In the genomic region with DNA sequence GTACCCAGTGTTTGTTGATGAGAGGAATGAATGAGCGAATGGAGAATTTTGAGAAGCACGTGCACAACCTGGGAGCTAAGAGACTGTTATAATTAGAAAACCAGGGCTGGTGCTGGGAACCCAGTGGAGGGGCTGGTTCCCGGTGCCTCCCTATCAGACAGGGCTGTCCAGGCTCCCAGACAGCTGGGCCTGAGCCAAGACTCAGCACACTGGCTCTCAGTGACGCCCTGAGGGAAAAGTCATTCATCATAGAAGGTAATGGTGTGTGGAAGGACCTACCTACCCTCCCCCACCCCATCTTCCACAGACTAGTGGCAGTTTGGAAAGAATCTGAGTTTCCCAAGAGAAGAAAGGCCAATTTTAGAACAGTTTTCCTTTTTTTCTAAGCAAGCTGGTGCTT, we compare ENCODE assay signal across 15 cellular contexts. TPM values are rescaled to one million over a fixed set of nuclear protein-coding genes. Genes with fewer than 3 reads are reported as not detected.
A peak's percentile ranks its signal among the peaks of the same experiment; 100 is the strongest.
DNase-seq lines count a peak whose midpoint lies in the region; TF ChIP-seq lines count a peak whose summit lies in the region.
"Had no signal": no experiment of that assay in that cellular context is flagged by ENCODE, and none has a peak within 500 bp of the region (broad histone marks: within the 10 kb centered on the region; RNA-seq: fewer than 3 reads in every experiment).

No MANE protein-coding gene starts in this region.

- H3K4me1 ChIP-seq in cardiac muscle cell (ENCODE audit: low read depth) (peaks cover 26% of the 10 kb centered on the region), stomach (peaks cover 0 to 19% (median 0%) of the 10 kb centered on the region in 4 donors)

- DNase-seq in H4 (ENCODE audit: low spot score) (peak; percentile 30), NCI-H2227 (lab: John Stamatoyannopoulos, UW; ENCODE audit: unreplicated experiment) (peak; percentile 53), cardiac muscle cell (ENCODE audit: low read depth in 1 of 2, low spot score in 1 of 2) (peak in 1 of 2 donors; percentile 94), renal cortical epithelial cell (ENCODE audit: low read depth) (peak; percentile 84), AML-193 (lab: John Stamatoyannopoulos, UW) (no peak), stomach (no peak)
- DNase-seq in activated naive CD4-positive, alpha-beta T cell treated with Interleukin-2 at 50 U/mL for 16 hours, result no peak
- DNase-seq in activated CD4-positive, alpha-beta T cell treated with anti-CD3 and anti-CD28 coated beads, Interleukin-2, amount 50 U/mL, for 48 hours, result no peak
- DNase-seq: activated CD8-positive, alpha-beta memory T cell treated with anti-CD3 and anti-CD28 coated beads for 24 hours; anterior cingulate cortex; EL; NCI-H2171 had no signal

- WGBS in stomach, 5 donors, result 38 to 48% (median 46%) methylated on average over 4 of the region's 4 CpGs

- TF ChIP-seq CTCF in cardiac muscle cell (IDR thresholded peaks at IDR 0.05; ENCODE audit: low read depth, low read length) (no peak), stomach (IDR thresholded peaks at IDR 0.05) (no peak)

- no peak for TF ChIP-seq EP300 in stomach (IDR thresholded peaks at IDR 0.05)

- intact Hi-C loops in stomach (cut with DNase I; ENCODE audit: low total_unique reads), result no loop called here

- TF ChIP-seq POLR2A in stomach (IDR thresholded peaks at IDR 0.05), result no peak

- H3K27me3 ChIP-seq in cardiac muscle cell (no peaks in the 10 kb centered on the region), stomach (peaks cover 0 to 31% (median 0%) of the 10 kb centered on the region in 3 donors)

- H3K27ac ChIP-seq in cardiac muscle cell (peak overlapping the region; percentile 94), stomach (peak overlapping the region in 1 of 5 donors; percentile 50)
- H3K27ac ChIP-seq: KMS-11 had no signal

- H3K4me3 ChIP-seq in cardiac muscle cell, result no peak overlapping the region
- no peak overlapping the region for H3K4me3 ChIP-seq in stomach
- H3K4me3 ChIP-seq: GM12878, HAP-1 had no signal

- no peaks in the 10 kb centered on the region for H3K9me3 ChIP-seq in cardiac muscle cell (ENCODE audit: low read depth)
- no peaks in the 10 kb centered on the region for H3K9me3 ChIP-seq in stomach
- H3K9me3 ChIP-seq: HAP-1 had no signal

- no peaks in the 10 kb centered on the region for H3K36me3 ChIP-seq in cardiac muscle cell
- no peaks in the 10 kb centered on the region for H3K36me3 ChIP-seq in stomach
- H3K36me3 ChIP-seq: HAP-1 had no signal

RNA-seq across cellular contexts. Expression of gene KCNA5, which starts 34.7 kb away (rescaled TPM):
- total RNA-seq in H4 (2014; rRNA removed; shearing (Covaris generic)), result 0.02 TPM in 1 of 2 replicates, not detected in the other
- total RNA-seq in cardiac muscle cell (5.1 TPM in 2 replicates), renal cortical epithelial cell (not detected in 2 replicates), stomach (1 to 10 TPM in 3 of 5 donors, under 1 TPM in 1, not detected in 1; 0.58 to 6.5 (median 4.0) TPM)
- polyA plus RNA-seq in cardiac muscle cell (1.4 and 5.4 TPM in 2 replicates), stomach (1 to 10 TPM in 1 of 3 donors, not detected in 2; 3.5 TPM)

Comparison
In these comparisons a context has a peak if more than half of its experiments do, and no peak if none do; other contexts are left out.
1. DNase-seq: peak in H4 (single experiment), NCI-H2227 (single experiment) and renal cortical epithelial cell (single experiment); none in AML-193 (0 of 2), stomach (single experiment), activated naive CD4-positive, alpha-beta T cell treated with Interleukin-2 at 50 U/mL for 16 hours (single experiment) and activated CD4-positive, alpha-beta T cell treated with anti-CD3 and anti-CD28 coated beads, Interleukin-2, amount 50 U/mL, for 48 hours (0 of 2).